In genomic region chr7:158814637-158815036, GRCh38 we compare ENCODE assay signal across 10 cellular contexts. TPM values are rescaled to one million over a fixed set of nuclear protein-coding genes. Genes with fewer than 3 reads are reported as not detected.
DNase-seq lines count a peak whose midpoint lies in the region; ATAC-seq and TF ChIP-seq lines count a peak whose summit lies in the region.
"Had no signal": no experiment of that assay in that cellular context is flagged by ENCODE, and none has a peak within 500 bp of the region (broad histone marks: within the 10 kb centered on the region; RNA-seq: fewer than 3 reads in every experiment).

No MANE protein-coding gene starts in this region.

- no peak overlapping the region for H3K4me3 ChIP-seq in cardiac muscle cell
- no peak overlapping the region for H3K4me3 ChIP-seq in tibial artery

- H3K27ac Mint-ChIP-seq in activated CD4-positive, alpha-beta memory T cell treated with anti-CD3 and anti-CD28 coated beads for 36 hours: peak overlapping the region; percentile 95
- H3K27ac Mint-ChIP-seq in immature natural killer cell: peak overlapping the region; percentile 97 to 100 (median 98)

- intact Hi-C loops in cardiac septum (cut with DNase I) (no loop called here), tibial artery (cut with DNase I; ENCODE audit: low total_unique reads) (no loop called here)
- intact Hi-C loops in activated CD4-positive, alpha-beta memory T cell treated with anti-CD3 and anti-CD28 coated beads for 36 hours (cut with micrococcal nuclease): loop anchor here (5.0 kb wide), 1 partner anchor 37 kb away; no protein-coding TSS in a partner anchor

- peaks cover 93% of the 10 kb centered on the region for H3K4me1 Mint-ChIP-seq in activated CD4-positive, alpha-beta memory T cell treated with anti-CD3 and anti-CD28 coated beads for 36 hours (ENCODE audit: low read depth)
- H3K4me1 Mint-ChIP-seq in immature natural killer cell: peaks cover 97 to 100% of the 10 kb centered on the region in 2 donors

- H3K36me3 Mint-ChIP-seq in activated CD4-positive, alpha-beta memory T cell treated with anti-CD3 and anti-CD28 coated beads for 36 hours: peaks cover 10% of the 10 kb centered on the region
- H3K36me3 Mint-ChIP-seq in immature natural killer cell: peaks cover 17 to 25% (median 23%) of the 10 kb centered on the region in 3 donors

- no peak for TF ChIP-seq CTCF in cardiac muscle cell (IDR thresholded peaks at IDR 0.05; ENCODE audit: low read depth, low read length)
- TF ChIP-seq CTCF in tibial artery (IDR thresholded peaks at IDR 0.05): no peak

- H3K9me3 Mint-ChIP-seq in activated CD4-positive, alpha-beta memory T cell treated with anti-CD3 and anti-CD28 coated beads for 36 hours: no peaks in the 10 kb centered on the region
- no peaks in the 10 kb centered on the region for H3K9me3 Mint-ChIP-seq in immature natural killer cell

- H3K36me3 ChIP-seq in cardiac muscle cell (no peaks in the 10 kb centered on the region), tibial artery (no peaks in the 10 kb centered on the region)

- no peaks in the 10 kb centered on the region for H3K27me3 ChIP-seq in cardiac muscle cell
- H3K27me3 ChIP-seq in tibial artery: no peaks in the 10 kb centered on the region

- ATAC-seq in HG02970 (IDR thresholded peaks at IDR 0.05; ENCODE audit: low FRiP score, unreplicated experiment) (no peak), GM19351 (IDR thresholded peaks at IDR 0.05; ENCODE audit: unreplicated experiment) (no peak)

- POLR2A ChIA-PET in activated CD4-positive, alpha-beta memory T cell treated with anti-CD3 and anti-CD28 coated beads for 36 hours (lab: Charles Lee): interaction anchor here (0.8 to 2.1 kb wide), 2 partner anchors 9 to 15 kb away, joined by 4 to 8 read pairs; partner anchors contain the start of gene ESYT2

- peak overlapping the region; percentile 57 for H3K4me3 Mint-ChIP-seq in activated CD4-positive, alpha-beta memory T cell treated with anti-CD3 and anti-CD28 coated beads for 36 hours
- H3K4me3 Mint-ChIP-seq in immature natural killer cell: peak overlapping the region; percentile 51 to 87 (median 82)

- H3K9me3 ChIP-seq in cardiac muscle cell (ENCODE audit: low read depth): no peaks in the 10 kb centered on the region
- H3K9me3 ChIP-seq in tibial artery: no peaks in the 10 kb centered on the region

- DNase-seq in cardiac muscle cell (ENCODE audit: low read depth in 1 of 2, low spot score in 1 of 2) (peak in 1 of 2 donors; percentile 38), cardiac septum (ENCODE audit: low spot score) (no peak), immature natural killer cell (peak; percentile 54 to 61 (median 60)), tibial artery (no peak), Kasumi-1 (lab: John Stamatoyannopoulos, UW) (no peak)
- peak; percentile 74 for DNase-seq in activated CD4-positive, alpha-beta memory T cell treated with anti-CD3 and anti-CD28 coated beads for 36 hours
- DNase-seq: cerebellar nuclear complex had no signal

- peak overlapping the region; percentile 35 for H3K27ac ChIP-seq in cardiac muscle cell
- peak overlapping the region; percentile 84 to 90 for H3K27ac ChIP-seq in tibial artery
- H3K27ac ChIP-seq: parathyroid adenoma had no signal

- H3K4me1 ChIP-seq in cardiac muscle cell (ENCODE audit: low read depth): peaks cover 26% of the 10 kb centered on the region
- peaks cover 0 to 92% (median 80%) of the 10 kb centered on the region in 4 donors for H3K4me1 ChIP-seq in tibial artery

- no peaks in the 10 kb centered on the region for H3K27me3 Mint-ChIP-seq in activated CD4-positive, alpha-beta memory T cell treated with anti-CD3 and anti-CD28 coated beads for 36 hours
- H3K27me3 Mint-ChIP-seq in immature natural killer cell (ENCODE audit: low read depth in 3 of 3): peaks cover 8 to 60% (median 40%) of the 10 kb centered on the region in 3 donors

- CTCF ChIA-PET in activated CD4-positive, alpha-beta memory T cell treated with anti-CD3 and anti-CD28 coated beads for 36 hours (lab: Charles Lee): no interaction called here

RNA-seq across cellular contexts. Expression of gene ESYT2, which starts 14.7 kb away (rescaled TPM):
- total RNA-seq in cardiac muscle cell (40.3 and 42.0 TPM in 2 replicates), cardiac septum (45.6 TPM)
- polyA plus RNA-seq in cardiac muscle cell (15.8 and 27.2 TPM in 2 replicates), immature natural killer cell (10 to 100 TPM; 70.1 to 95.7 (median 84.0) TPM)
- total RNA-seq in activated CD4-positive, alpha-beta memory T cell treated with anti-CD3 and anti-CD28 coated beads for 36 hours: 10 to 100 TPM; 62.4 to 64.2 TPM

RNA-seq across cellular contexts. Expression of gene DYNC2I1, which starts 41.7 kb away (rescaled TPM):
- total RNA-seq in cardiac muscle cell (13.1 and 22.4 TPM in 2 replicates), cardiac septum (24.8 TPM)
- polyA plus RNA-seq in cardiac muscle cell (36.9 and 42.4 TPM in 2 replicates), immature natural killer cell (10 to 100 TPM in 2 of 3 donors, 1 to 10 TPM in 1; 2.8 to 29.8 (median 28.7) TPM)
- total RNA-seq in activated CD4-positive, alpha-beta memory T cell treated with anti-CD3 and anti-CD28 coated beads for 36 hours: 10 to 100 TPM in 1 of 2 experiments, 1 to 10 TPM in 1; 9.2 to 10.2 TPM

Comparison
In these comparisons a context has a peak if more than half of its experiments do, and no peak if none do; other contexts are left out.
1. DNase-seq: peak in activated CD4-positive, alpha-beta memory T cell treated with anti-CD3 and anti-CD28 coated beads for 36 hours (single experiment) and immature natural killer cell (3 of 3); none in cardiac septum (single experiment), tibial artery (0 of 2) and Kasumi-1 (0 of 2).